ENCODE assay signal across 8 cellular contexts in the genomic region with DNA sequence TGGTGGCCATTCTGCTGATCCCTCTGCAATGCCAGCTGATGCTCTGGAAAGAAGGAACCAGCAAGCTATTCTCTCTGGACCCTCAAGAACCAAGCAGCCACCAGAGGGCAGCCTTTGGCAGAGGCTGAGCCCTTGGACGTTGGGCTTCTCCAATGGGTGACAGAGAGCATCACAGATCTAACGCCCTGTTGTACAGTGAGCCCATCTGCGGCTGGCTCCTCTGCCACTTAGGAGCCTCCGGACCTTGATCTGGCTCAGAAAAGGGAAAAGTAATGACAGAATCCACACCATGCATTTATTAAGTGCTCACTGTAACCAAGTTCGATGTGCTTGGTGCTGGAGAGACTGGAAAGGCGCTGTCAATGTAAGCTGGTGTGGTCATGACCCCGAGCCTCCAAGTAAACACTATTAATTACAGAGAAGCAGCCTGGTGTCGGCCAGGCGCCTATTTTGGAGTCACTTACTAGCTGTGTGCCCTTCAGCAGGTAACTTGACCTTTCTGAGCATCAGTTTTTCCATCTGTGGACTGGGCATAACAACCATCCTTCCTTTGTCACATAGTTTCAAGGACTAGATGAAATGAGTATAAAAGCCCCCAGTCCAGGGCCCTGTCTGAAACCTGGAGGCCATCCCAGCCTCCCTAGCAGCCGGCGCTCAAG. TPM values are rescaled to one million over a fixed set of nuclear protein-coding genes. Genes with fewer than 3 reads are reported as not detected.
DNase-seq lines count a peak whose midpoint lies in the region; ATAC-seq and TF ChIP-seq lines count a peak whose summit lies in the region.

No MANE protein-coding gene starts in this region.

- H3K79me2 ChIP-seq in KMS-11 (ENCODE audit: insufficient read depth, low read depth) = no peaks in the 10 kb centered on the region

- DNase-seq in D341Med (ENCODE audit: low spot score) = peak; percentile 79
- peak; percentile 89 for DNase-seq in OCI-M1 (lab: John Stamatoyannopoulos, UW)
- peak; percentile 89 for DNase-seq in activated CD8-positive, alpha-beta memory T cell treated with anti-CD3 and anti-CD28 coated beads, Interleukin-2, amount 50 U/mL, for 4 hours
- peak; percentile 75 for DNase-seq in epidermal melanocyte (ENCODE audit: insufficient read length, low spot score)
- peak; percentile 89 for DNase-seq in mucosa of gallbladder (ENCODE audit: low spot score)
- DNase-seq in stimulated activated CD8-positive, alpha-beta memory T cell treated with anti-CD3 and anti-CD28 coated beads, Interleukin-7, amount 100 ng/mL, for 24 hours (ENCODE audit: low read depth) = peak; percentile 62

- no peak for ATAC-seq in GM21367 (IDR thresholded peaks at IDR 0.05; ENCODE audit: unreplicated experiment)

- H4K20me1 ChIP-seq in KMS-11 (ENCODE audit: insufficient read depth) = no peaks in the 10 kb centered on the region

- peak; percentile 87 for TF ChIP-seq CTCF in KMS-11 (conservative IDR thresholded peaks at IDR 0.05; ENCODE audit: low read depth, low read length)

- no peak overlapping the region for H3K27ac ChIP-seq in KMS-11

- H3K4me1 ChIP-seq in KMS-11 (ENCODE audit: low read depth, poor library complexity, severe bottlenecking) = no peaks in the 10 kb centered on the region

- H3K4me2 ChIP-seq in KMS-11 = no peak overlapping the region

- H3K36me3 ChIP-seq in KMS-11 (ENCODE audit: insufficient read depth) = no peaks in the 10 kb centered on the region

- no peaks in the 10 kb centered on the region for H3K27me3 ChIP-seq in KMS-11 (ENCODE audit: insufficient read depth, low read depth)

- no peak overlapping the region for H3K9ac ChIP-seq in KMS-11

- H3K4me3 ChIP-seq in KMS-11 (IDR thresholded peaks at IDR 0.05; ENCODE audit: insufficient read depth, low read depth, low read length) = no peak overlapping the region

- H2AFZ ChIP-seq in KMS-11 (ENCODE audit: low read depth) = no peak overlapping the region

RNA-seq across cellular contexts. Expression of gene ECE1, which starts 34.9 kb away (rescaled TPM):
- total RNA-seq in mucosa of gallbladder = 140 TPM
